In the genomic region with DNA sequence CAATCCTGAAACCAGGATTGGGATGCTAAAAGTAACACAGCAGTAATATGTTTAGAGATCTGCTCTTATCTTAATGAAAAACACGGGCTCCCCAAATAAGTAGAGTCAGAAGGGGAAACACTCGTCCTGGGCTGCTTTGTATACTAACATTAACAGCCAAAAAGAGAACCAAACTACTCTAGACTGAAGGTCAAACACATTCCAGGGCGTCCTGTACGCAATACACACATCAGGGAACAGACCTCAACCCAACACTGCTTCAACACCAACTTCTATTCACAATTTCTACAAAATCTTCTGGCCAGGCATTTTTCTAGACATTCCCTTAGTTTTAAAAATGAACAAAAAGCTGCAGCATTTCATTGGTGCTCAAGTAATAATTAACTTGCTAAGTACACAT, we compare ENCODE assay signal across 16 cellular contexts. TPM values are rescaled to one million over a fixed set of nuclear protein-coding genes. Genes with fewer than 3 reads are reported as not detected.
DNase-seq lines count a peak whose midpoint lies in the region; ATAC-seq and TF ChIP-seq lines count a peak whose summit lies in the region.
"Had no signal": no experiment of that assay in that cellular context is flagged by ENCODE, and none has a peak within 500 bp of the region (broad histone marks: within the 10 kb centered on the region; RNA-seq: fewer than 3 reads in every experiment).

No MANE protein-coding gene starts in this region.

- in situ Hi-C loops in KBM-7 (cut with MboI; ENCODE audit: low pct_unique_long_range_greater_than_20kb, low sequenced_read_pairs): no loop called here

- no peaks in the 10 kb centered on the region for H3K9me2 ChIP-seq in GM23338 (ENCODE audit: insufficient read depth)

- H3K9me3 ChIP-seq in body of pancreas (no peaks in the 10 kb centered on the region), left lung (no peaks in the 10 kb centered on the region)

- DNase-seq in GM23338 (ENCODE audit: low spot score) (no peak), body of pancreas (no peak), left lung (no peak), sciatic nerve (ENCODE audit: low spot score) (no peak), LoVo (ENCODE audit: low spot score) (no peak), KBM-7 (no peak)
- DNase-seq in stimulated activated CD4-positive, alpha-beta T cell treated with anti-CD3 and anti-CD28 coated beads, Interleukin-4, amount 100 ng/mL, for 1 hour: no peak
- DNase-seq: activated CD4-positive, alpha-beta T cell treated with anti-CD3 and anti-CD28 coated beads for 48 hours; activated gamma-delta T cell treated with Interleukin-2 at 50 U/mL for 16 hours; dermis blood vessel endothelial cell; GOT3; MM.1S; NCI-H1694 treated with DMSO at 0.1 percent for 48 hours; NCI-H345 had no signal

- TF ChIP-seq POLR2A in body of pancreas (IDR thresholded peaks at IDR 0.05): no peak

- peak overlapping the region; percentile 48; the same call in 1 of the 2 replicates for H3K4me2 ChIP-seq in GM23338

- H3K4me1 ChIP-seq in GM23338 (ENCODE audit: insufficient read depth) (peaks cover 32% of the 10 kb centered on the region), body of pancreas (peaks cover 56% of the 10 kb centered on the region), left lung (peaks cover 0 to 3% of the 10 kb centered on the region in 2 donors)

- no peaks in the 10 kb centered on the region; the same call in 1 of the 2 replicates for H3K36me3 ChIP-seq in GM23338 (ENCODE audit: insufficient read depth)
- H3K36me3 ChIP-seq in body of pancreas (replicated peaks in 1 of 2; ENCODE audit: insufficient read depth in 1 of 2, low read depth in 2 of 2): peaks cover 0 to 4% of the 10 kb centered on the region in 2 donors
- H3K36me3 ChIP-seq in left lung: peaks cover 0 to 7% of the 10 kb centered on the region in 2 donors

- no peaks in the 10 kb centered on the region for H3K27me3 ChIP-seq in GM23338 (ENCODE audit: insufficient read depth)
- no peaks in the 10 kb centered on the region for H3K27me3 ChIP-seq in body of pancreas
- H3K27me3 ChIP-seq in left lung: no peaks in the 10 kb centered on the region

- no peak overlapping the region for H2AFZ ChIP-seq in GM23338

- H3K4me3 ChIP-seq in GM23338: no peak overlapping the region
- H3K4me3 ChIP-seq in body of pancreas: no peak overlapping the region
- H3K4me3 ChIP-seq in left lung: no peak overlapping the region

- no peaks in the 10 kb centered on the region for H3K9me3 Mint-ChIP-seq in GM23338

- H3K27ac ChIP-seq in GM23338 (ENCODE audit: low read depth): no peak overlapping the region
- H3K27ac ChIP-seq in body of pancreas: peak overlapping the region; percentile 30 to 72 (median 50)
- peak overlapping the region in 1 of 2 donors; percentile 19 for H3K27ac ChIP-seq in left lung

- peaks cover 38% of the 10 kb centered on the region for H3K36me3 Mint-ChIP-seq in GM23338 (ENCODE audit: low read depth)
- H3K36me3 Mint-ChIP-seq: natural killer cell treated with Interleukin-12 subunit alpha and Interleukin-12 subunit beta and Interleukin-15 and Interleukin-18, amount 100 ng/mL, for 72 hours had no signal

- intact Hi-C loops in body of pancreas (cut with DNase I) (no loop called here), left lung (cut with DNase I) (no loop called here), sciatic nerve (cut with DNase I) (no loop called here)

- H3K4me1 Mint-ChIP-seq in GM23338: peaks cover 58% of the 10 kb centered on the region

- 45 to 49% methylated on average over 4 of the region's 4 CpGs for WGBS in body of pancreas, 2 donors

- peak overlapping the region; percentile 5; the same call in 1 of the 2 replicates for H3K27ac Mint-ChIP-seq in GM23338
- H3K27ac Mint-ChIP-seq: natural killer cell treated with Interleukin-12 subunit alpha and Interleukin-12 subunit beta and Interleukin-15 and Interleukin-18, amount 100 ng/mL, for 72 hours had no signal

- peaks cover 5% of the 10 kb centered on the region for H3K27me3 Mint-ChIP-seq in GM23338 (ENCODE audit: insufficient read depth, low read depth, poor library complexity)
- H3K27me3 Mint-ChIP-seq: natural killer cell treated with Interleukin-12 subunit alpha and Interleukin-12 subunit beta and Interleukin-15 and Interleukin-18, amount 100 ng/mL, for 72 hours had no signal

- no peak overlapping the region for H3K4me3 Mint-ChIP-seq in GM23338
- H3K4me3 Mint-ChIP-seq: natural killer cell treated with Interleukin-12 subunit alpha and Interleukin-12 subunit beta and Interleukin-15 and Interleukin-18, amount 100 ng/mL, for 72 hours had no signal

- H3K79me2 ChIP-seq in GM23338 (replicated peaks; ENCODE audit: insufficient read depth): peaks cover 97% of the 10 kb centered on the region

- TF ChIP-seq CTCF in GM23338 (conservative IDR thresholded peaks at IDR 0.05; ENCODE audit: low read depth in 2 of 2): no peak
- no peak for TF ChIP-seq CTCF in body of pancreas (IDR thresholded peaks at IDR 0.05)
- TF ChIP-seq CTCF in left lung (IDR thresholded peaks at IDR 0.05): no peak

- H3F3A ChIP-seq in GM23338 (replicated peaks; ENCODE audit: low read depth): no peaks in the 10 kb centered on the region

- no peak for ATAC-seq in GM23338
- ATAC-seq in body of pancreas: no peak
- ATAC-seq in left lung: peak; percentile 32
- ATAC-seq in sciatic nerve: peak; percentile 29
- ATAC-seq in HG03457 (IDR thresholded peaks at IDR 0.05; ENCODE audit: unreplicated experiment): no peak
- ATAC-seq: natural killer cell treated with Interleukin-12 subunit alpha and Interleukin-12 subunit beta and Interleukin-15 and Interleukin-18, amount 100 ng/mL, for 72 hours had no signal

- peaks cover 20% of the 10 kb centered on the region; the same call in 1 of the 2 replicates for H4K20me1 ChIP-seq in GM23338 (replicated peaks; ENCODE audit: insufficient read depth)

TF ChIP-seq in GM23338, 12 proteins besides CTCF, POLR2A, EP300 and RAD21 (continues in another document):
- TF ChIP-seq, protein P1, sequence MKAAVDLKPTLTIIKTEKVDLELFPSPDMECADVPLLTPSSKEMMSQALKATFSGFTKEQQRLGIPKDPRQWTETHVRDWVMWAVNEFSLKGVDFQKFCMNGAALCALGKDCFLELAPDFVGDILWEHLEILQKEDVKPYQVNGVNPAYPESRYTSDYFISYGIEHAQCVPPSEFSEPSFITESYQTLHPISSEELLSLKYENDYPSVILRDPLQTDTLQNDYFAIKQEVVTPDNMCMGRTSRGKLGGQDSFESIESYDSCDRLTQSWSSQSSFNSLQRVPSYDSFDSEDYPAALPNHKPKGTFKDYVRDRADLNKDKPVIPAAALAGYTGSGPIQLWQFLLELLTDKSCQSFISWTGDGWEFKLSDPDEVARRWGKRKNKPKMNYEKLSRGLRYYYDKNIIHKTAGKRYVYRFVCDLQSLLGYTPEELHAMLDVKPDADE (IDR thresholded peaks at IDR 0.05): no peak
- TF ChIP-seq STAT1 (IDR thresholded peaks at IDR 0.05; ENCODE audit: unreplicated experiment) (no peak), JUNB (IDR thresholded peaks at IDR 0.05; ENCODE audit: unreplicated experiment) (no peak)

RNA-seq across cellular contexts. Expression of gene FAT1, which starts 21.4 kb away (rescaled TPM):
- 124 and 137 TPM in 2 replicates for total RNA-seq in GM23338 (2014; rRNA removed; shearing (Covaris generic))
- polyA plus RNA-seq in GM23338 (2016; fragmentation: Nextera tagmentation; extraction: Ambion mirVana): 31.3 and 37.6 TPM in 2 replicates
- total RNA-seq in body of pancreas: 10 to 100 TPM; 65.9 to 69.5 TPM
- total RNA-seq in left lung: 100 to 1,000 TPM in 1 of 2 donors, 10 to 100 TPM in 1; 70.3 to 131 TPM
- 151 TPM for total RNA-seq in sciatic nerve
- total RNA-seq: natural killer cell treated with Interleukin-12 subunit alpha and Interleukin-12 subunit beta and Interleukin-15 and Interleukin-18, amount 100 ng/mL, for 72 hours had no signal

Comparison
In these comparisons a context has a peak if more than half of its experiments do, and no peak if none do; other contexts are left out.
1. ATAC-seq: peak in left lung (single experiment) and sciatic nerve (single experiment); none in GM23338 (single experiment), body of pancreas (single experiment) and HG03457 (single experiment).